ENCODE assay signal across 9 cellular contexts in genomic region chr11:117314840-117315239, GRCh38. TPM values are rescaled to one million over a fixed set of nuclear protein-coding genes. Genes with fewer than 3 reads are reported as not detected.
DNase-seq lines count a peak whose midpoint lies in the region; ATAC-seq, FAIRE-seq and TF ChIP-seq lines count a peak whose summit lies in the region.
"Had no signal": no experiment of that assay in that cellular context is flagged by ENCODE, and none has a peak within 500 bp of the region (broad histone marks: within the 10 kb centered on the region; RNA-seq: fewer than 3 reads in every experiment).

No MANE protein-coding gene starts in this region.

- H3K79me2 ChIP-seq in H1 (ENCODE audit: control insufficient read depth in 1 of 2, insufficient read depth in 2 of 2, low read length in 2 of 2), result no peaks in the 10 kb centered on the region

- intact Hi-C loops in CD14-positive monocyte (cut with micrococcal nuclease), result no loop called here

- no peak overlapping the region for H4K91ac ChIP-seq in H1 (replicated peaks; ENCODE audit: insufficient read length, low read length)

- peak overlapping the region; percentile 53; the same call in 1 of the 2 replicates for H4K8ac ChIP-seq in H1 (ENCODE audit: extremely low read depth, insufficient read depth, low read length)

- POLR2A ChIA-PET in H1 (lab: Charles Lee; ENCODE audit: partially characterized antibody), result interaction anchor here (1.3 to 2.0 kb wide), 5 partner anchors 8 to 17 kb away, joined by 3 to 6 read pairs (median 5); partner anchors contain the start of gene CEP164

- H3K9ac ChIP-seq in H1 (replicated peaks in 1 of 4; ENCODE audit: extremely low read depth in 1 of 4, low read depth in 3 of 4, low read length in 3 of 4), result no peak overlapping the region; a peak in 1 of 7 replicates

- H3K9me3 Mint-ChIP-seq in CD14-positive monocyte (peaks cover 0 to 3% (median 0%) of the 10 kb centered on the region in 7 donors), neural crest cell (no peaks in the 10 kb centered on the region)

- no peaks in the 10 kb centered on the region for H3K36me3 ChIP-seq in H1 (ENCODE audit: control insufficient read depth in 2 of 4, insufficient read depth in 4 of 4, low read length in 3 of 4)

- peaks cover 11 to 29% (median 17%) of the 10 kb centered on the region in 3 donors for H3K27me3 Mint-ChIP-seq in CD14-positive monocyte (ENCODE audit: low read depth in 3 of 3)
- H3K27me3 Mint-ChIP-seq in neural crest cell (ENCODE audit: low read depth), result no peaks in the 10 kb centered on the region

- peaks cover 10% of the 10 kb centered on the region; the same call in 1 of the 2 replicates for H3K23me2 ChIP-seq in H1 (ENCODE audit: low read depth, low read length)

- CTCF ChIA-PET in H1 (lab: Charles Lee; ENCODE audit: partially characterized antibody), result interaction anchor here (1.0 to 1.9 kb wide), 3 partner anchors 9 to 299 kb away, joined by 3 to 7 read pairs (median 6); no protein-coding TSS in a partner anchor

- TF ChIP-seq EP300 in H1 (IDR thresholded peaks at IDR 0.05; ENCODE audit: borderline replicate concordance in 1 of 2, low read depth in 2 of 2, low read length in 2 of 2), result no peak

- no peak overlapping the region for H3K56ac ChIP-seq in H1 (replicated peaks; ENCODE audit: insufficient read length, low read depth, low read length)

- H3K27me3 ChIP-seq in H1 (replicated peaks in 1 of 4; ENCODE audit: control insufficient read depth in 3 of 4, extremely low read depth in 1 of 4, insufficient read depth in 3 of 4, low read length in 3 of 4), result peaks cover 0 to 7% (median 2%) of the 10 kb centered on the region in 4 experiments; a peak in 5 of 7 replicates

- H3K4me3 ChIP-seq in H1 (ENCODE audit: extremely low read depth in 1 of 4, insufficient read depth in 2 of 4, low read depth in 3 of 4, low read length in 4 of 4), result peak overlapping the region in 3 of 4 experiments; percentile 46 to 78 (median 68); a peak in 5 of 8 replicates

- H3K4me3 Mint-ChIP-seq in CD14-positive monocyte (peak overlapping the region; percentile 91 to 92), neural crest cell (peak overlapping the region; percentile 88)

- H3K4me1 Mint-ChIP-seq in CD14-positive monocyte (peaks cover 36% of the 10 kb centered on the region), neural crest cell (peaks cover 28% of the 10 kb centered on the region)

- H3K9me3 ChIP-seq in H1 (ENCODE audit: insufficient read depth in 2 of 2, low read depth in 1 of 2, low read length in 1 of 2), result no peaks in the 10 kb centered on the region

- TF ChIP-seq RAD21 in H1 (IDR thresholded peaks at IDR 0.05 in 1 of 2, conservative IDR thresholded peaks at IDR 0.05 in 1 of 2; ENCODE audit: low read depth in 2 of 2, low read length in 2 of 2), result no peak

- TF ChIP-seq POLR2A in H1 (IDR thresholded peaks at IDR 0.05; ENCODE audit: control extremely low read depth in 1 of 2, low read depth in 2 of 2, low read length in 2 of 2), result no peak

- H2BK15ac ChIP-seq in H1 (ENCODE audit: low read length), result no peak overlapping the region

- H3K18ac ChIP-seq in H1 (ENCODE audit: extremely low read depth, low read length), result no peak overlapping the region

- H3K27ac Mint-ChIP-seq in CD14-positive monocyte, result peak overlapping the region in 3 of 7 donors; percentile 26 to 54 (median 41)
- H3K27ac Mint-ChIP-seq in neural crest cell (ENCODE audit: unreplicated experiment), result no peak overlapping the region

- no peak overlapping the region for H2BK20ac ChIP-seq in H1 (ENCODE audit: low read length)

- H3K36me3 Mint-ChIP-seq in CD14-positive monocyte, result peaks cover 3% of the 10 kb centered on the region in 2 donors
- H3K36me3 Mint-ChIP-seq in neural crest cell (ENCODE audit: low read depth), result no peaks in the 10 kb centered on the region

- H3K79me1 ChIP-seq in H1 (ENCODE audit: low read depth, low read length), result no peaks in the 10 kb centered on the region

- H2BK12ac ChIP-seq in H1 (ENCODE audit: low read depth, low read length), result no peak overlapping the region

- no peak overlapping the region for H2AFZ ChIP-seq in H1 (ENCODE audit: low read length)

- no peak overlapping the region for H3K4ac ChIP-seq in H1 (replicated peaks; ENCODE audit: insufficient read length, low read depth, low read length)

- ATAC-seq in GM18909 (IDR thresholded peaks at IDR 0.05; ENCODE audit: poor library complexity, unreplicated experiment), result no peak
- no peak for ATAC-seq in GM21390 (IDR thresholded peaks at IDR 0.05; ENCODE audit: unreplicated experiment)

- peaks cover 5 to 10% (median 8%) of the 10 kb centered on the region in 4 experiments for H3K4me1 ChIP-seq in H1 (replicated peaks in 1 of 4; ENCODE audit: control insufficient read depth in 3 of 4, insufficient read depth in 4 of 4, low read length in 3 of 4)

- H4K5ac ChIP-seq in H1 (ENCODE audit: insufficient read length, low read depth, low read length), result no peak overlapping the region

- DNase-seq in CD14-positive monocyte (ENCODE audit: low spot score), result no peak
- DNase-seq in NOMO-1 treated with dmso at 0.1 percent for 144 hours (lab: John Stamatoyannopoulos, UW; ENCODE audit: unreplicated experiment), result peak; percentile 23
- no peak for DNase-seq in H1 (ENCODE audit: low read depth in 1 of 2, low spot score in 2 of 2)
- DNase-seq in neural crest cell (ENCODE audit: low read depth, low spot score), result no peak
- DNase-seq in ureter (ENCODE audit: low spot score), result no peak
- DNase-seq in A172 (ENCODE audit: low spot score), result no peak

- H2BK5ac ChIP-seq in H1 (ENCODE audit: low read depth, low read length), result no peak overlapping the region

- TF ChIP-seq CTCF in CD14-positive monocyte (IDR thresholded peaks at IDR 0.05) (no peak), H1 (IDR thresholded peaks at IDR 0.05; ENCODE audit: control extremely low read depth in 1 of 3, insufficient read depth in 1 of 3, low read depth in 1 of 3, low read length in 3 of 3) (no peak), neural crest cell (conservative IDR thresholded peaks at IDR 0.05) (no peak)

- H3K23ac ChIP-seq in H1 (ENCODE audit: insufficient read length), result no peak overlapping the region

- no peak overlapping the region for H3K27ac ChIP-seq in H1 (ENCODE audit: low read depth, low read length)

- 93% methylated on average over 3 of the region's 10 CpGs; no CpG with 5 or more reads in 1 of the 2 experiments for WGBS in H1 (ENCODE audit: extremely low coverage in 1 of 2, insufficient coverage in 1 of 2, insufficient read length in 1 of 2, insufficient replicate concordance in 2 of 2, low coverage in 1 of 2, low lambda C conversion rate in 2 of 2, missing lambda C conversion rate in 1 of 2), 2 experiments

- peaks cover 0 to 1% of the 10 kb centered on the region in 2 experiments for H4K20me1 ChIP-seq in H1 (replicated peaks in 1 of 2; ENCODE audit: control insufficient read depth in 1 of 2, insufficient read depth in 2 of 2, low read length in 2 of 2)

- no peak overlapping the region for H3K14ac ChIP-seq in H1 (ENCODE audit: insufficient read length)

- FAIRE-seq in H1 (lab: Jason Lieb, UNC), result no peak
- FAIRE-seq: RCC 7860 had no signal

- no peak overlapping the region for H2AK5ac ChIP-seq in H1 (ENCODE audit: low read depth, low read length)

- H2BK120ac ChIP-seq in H1 (replicated peaks; ENCODE audit: low read depth, low read length), result no peak overlapping the region

- peak overlapping the region; percentile 57 to 70 for H3K4me2 ChIP-seq in H1 (ENCODE audit: insufficient read depth in 1 of 2, low read depth in 2 of 2, low read length in 2 of 2)

RNA-seq across cellular contexts. Expression of gene BACE1, which starts 1.2 kb away (rescaled TPM):
- 1 to 10 TPM; 1.6 to 3.1 TPM for polyA plus RNA-seq in CD14-positive monocyte
- total RNA-seq in H1 (2021; fragmentation: NEBNext Ultra II Directional; extraction: Animal tissue kit (Norgen Biotek cat#: 25700)), result 7.5 and 7.7 TPM in 2 replicates
- 7.9 and 9.5 TPM in 2 replicates for polyA plus RNA-seq in H1 (2011; rRNA removed)
- polyA plus RNA-seq in H1 (2011; cell fraction: cytosol; rRNA removed), result 6.1 TPM
- polyA plus RNA-seq in H1 (2011; cell fraction: nucleus; rRNA removed), result 16.9 TPM
- polyA plus RNA-seq in H1 (2012, experiment 1 of 2), result 8.2 to 11.3 TPM (median 9.2 TPM) in 4 replicates
- polyA plus RNA-seq in H1 (2012, experiment 2 of 2), result 4.9 TPM
- 6.5 TPM for polyA plus RNA-seq in H1 (2013, experiment 1 of 2)
- polyA plus RNA-seq in H1 (2013, experiment 2 of 2), result 6.4 TPM
- polyA minus RNA-seq in H1 (2011; rRNA and poly(A)+ RNA removed), result 20.2 and 21.9 TPM in 2 replicates
- polyA minus RNA-seq in H1 (2011; cell fraction: cytosol; rRNA and poly(A)+ RNA removed), result 6.2 TPM
- 5.4 TPM for polyA minus RNA-seq in H1 (2011; cell fraction: nucleus; rRNA and poly(A)+ RNA removed)
- 30.4 and 30.7 TPM in 2 replicates for total RNA-seq in neural crest cell
- 28.2 TPM for total RNA-seq in ureter
- total RNA-seq in A172 (2014; rRNA removed; shearing (Covaris generic)), result 12.3 and 13.2 TPM in 2 replicates

RNA-seq across cellular contexts. Expression of gene CEP164, which starts 12.8 kb away (rescaled TPM):
- polyA plus RNA-seq in CD14-positive monocyte (1 to 10 TPM; 4.3 to 8.0 TPM), H1 (2011; rRNA removed) (8.4 and 10.5 TPM in 2 replicates)
- total RNA-seq in H1 (2021; fragmentation: NEBNext Ultra II Directional; extraction: Animal tissue kit (Norgen Biotek cat#: 25700)), result 18.7 and 20.8 TPM in 2 replicates
- polyA plus RNA-seq in H1 (2011; cell fraction: cytosol; rRNA removed), result 12.3 TPM
- polyA plus RNA-seq in H1 (2011; cell fraction: nucleus; rRNA removed), result 49.4 TPM
- 14.5 to 18.6 TPM (median 14.7 TPM) in 4 replicates for polyA plus RNA-seq in H1 (2012, experiment 1 of 2)
- polyA plus RNA-seq in H1 (2012, experiment 2 of 2), result 9.2 TPM
- 17.7 TPM for polyA plus RNA-seq in H1 (2013, experiment 1 of 2)
- polyA plus RNA-seq in H1 (2013, experiment 2 of 2), result 16.6 TPM
- 12.4 and 13.0 TPM in 2 replicates for polyA minus RNA-seq in H1 (2011; rRNA and poly(A)+ RNA removed)
- polyA minus RNA-seq in H1 (2011; cell fraction: cytosol; rRNA and poly(A)+ RNA removed), result 9.7 TPM
- 14.4 TPM for polyA minus RNA-seq in H1 (2011; cell fraction: nucleus; rRNA and poly(A)+ RNA removed)
- total RNA-seq in neural crest cell (41.2 and 42.8 TPM in 2 replicates), ureter (49.3 TPM)
- total RNA-seq in A172 (2014; rRNA removed; shearing (Covaris generic)), result 12.6 and 16.6 TPM in 2 replicates

RNA-seq across cellular contexts. Expression of gene BACE1-AS, which starts 23.7 kb away (rescaled TPM):
- not detected for polyA plus RNA-seq in CD14-positive monocyte
- 12.2 and 14.9 TPM in 2 replicates for total RNA-seq in H1 (2021; fragmentation: NEBNext Ultra II Directional; extraction: Animal tissue kit (Norgen Biotek cat#: 25700))
- 11.8 and 17.4 TPM in 2 replicates for polyA plus RNA-seq in H1 (2011; rRNA removed)
- polyA plus RNA-seq in H1 (2011; cell fraction: cytosol; rRNA removed), result 7.0 TPM
- 13.1 TPM for polyA plus RNA-seq in H1 (2011; cell fraction: nucleus; rRNA removed)
- polyA plus RNA-seq in H1 (2012, experiment 1 of 2), result 7.8 to 11.0 TPM (median 8.3 TPM) in 4 replicates
- 0.92 TPM for polyA plus RNA-seq in H1 (2012, experiment 2 of 2)
- 9.5 TPM for polyA plus RNA-seq in H1 (2013, experiment 1 of 2)
- polyA plus RNA-seq in H1 (2013, experiment 2 of 2), result 9.2 TPM
- polyA minus RNA-seq in H1 (2011; rRNA and poly(A)+ RNA removed), result 19.7 and 28.4 TPM in 2 replicates
- 11.6 TPM for polyA minus RNA-seq in H1 (2011; cell fraction: cytosol; rRNA and poly(A)+ RNA removed)
- polyA minus RNA-seq in H1 (2011; cell fraction: nucleus; rRNA and poly(A)+ RNA removed), result 13.4 TPM
- total RNA-seq in neural crest cell, result 17.6 and 18.1 TPM in 2 replicates
- total RNA-seq in ureter, result 9.8 TPM
- 1.2 and 3.2 TPM in 2 replicates for total RNA-seq in A172 (2014; rRNA removed; shearing (Covaris generic))
